ENCODE assay signal across 8 cellular contexts in the genomic region with DNA sequence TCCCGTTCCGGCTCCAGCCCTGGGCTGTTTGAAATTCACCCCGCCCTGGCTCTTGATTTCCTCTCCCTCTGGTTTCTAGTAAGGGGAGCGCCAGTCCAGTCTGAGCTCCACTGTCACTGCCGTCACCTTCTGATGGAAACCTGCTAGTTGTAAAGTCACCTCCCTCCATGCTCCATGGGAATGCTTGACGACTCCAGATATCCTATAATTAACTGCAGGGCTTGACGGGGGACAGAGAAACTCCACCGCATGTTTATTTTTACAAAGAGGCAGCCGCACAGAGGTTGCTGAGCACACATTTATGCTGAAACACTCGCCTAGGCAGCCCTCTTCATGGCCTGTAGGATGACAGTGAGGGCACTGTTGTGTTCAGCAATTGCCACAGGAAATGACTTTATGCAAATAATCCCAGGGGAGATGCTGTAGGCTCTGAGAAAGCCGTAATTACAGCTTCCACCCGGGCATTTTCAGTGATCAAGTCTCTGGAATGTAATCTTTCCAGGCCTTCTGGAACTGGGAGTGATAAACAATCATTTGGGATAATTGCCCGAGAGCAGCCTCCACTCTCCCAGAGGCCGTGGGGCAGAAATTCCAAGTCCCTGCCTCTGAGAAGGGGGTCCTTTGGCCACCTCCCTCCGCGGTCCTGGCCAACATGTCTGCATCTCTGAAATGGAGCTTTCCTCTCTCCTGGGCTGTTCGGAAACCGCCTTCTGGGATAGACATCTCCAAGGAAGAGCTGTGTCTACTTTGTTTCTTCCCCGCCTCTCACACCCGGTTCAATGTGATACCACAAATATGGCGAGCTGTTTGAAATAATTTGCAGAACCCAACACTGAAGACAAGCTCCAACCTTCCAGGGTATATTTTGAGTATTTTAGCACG.
DNase-seq lines count a peak whose midpoint lies in the region; ATAC-seq and TF ChIP-seq lines count a peak whose summit lies in the region.

No MANE protein-coding gene starts in this region.

- POLR2A ChIA-PET in Caco-2 (lab: Charles Lee) = no interaction called here
- POLR2A ChIA-PET in activated CD4-positive, alpha-beta T cell treated with anti-CD3 and anti-CD28 coated beads for 36 hours (lab: Charles Lee) = interaction anchor here (0.6 kb wide), 1 partner anchor 301 kb away, joined by 3 read pairs; the partner anchor contains the start of gene KLF6

- CTCF ChIA-PET in Caco-2 (lab: Charles Lee) = no interaction called here
- CTCF ChIA-PET in activated CD4-positive, alpha-beta T cell treated with anti-CD3 and anti-CD28 coated beads for 36 hours (lab: Charles Lee) = interaction anchor here (0.5 to 1.1 kb wide), 2 partner anchors 20 to 287 kb away, joined by 3 to 4 read pairs; no protein-coding TSS in a partner anchor

- peak overlapping the region; percentile 31 for H2AFZ ChIP-seq in smooth muscle cell (ENCODE audit: low read depth)

- no peaks in the 10 kb centered on the region for H3K27me3 Mint-ChIP-seq in Caco-2 (ENCODE audit: insufficient read depth, unreplicated experiment)
- no peaks in the 10 kb centered on the region for H3K27me3 Mint-ChIP-seq in activated CD4-positive, alpha-beta T cell treated with anti-CD3 and anti-CD28 coated beads for 36 hours

- no peak for TF ChIP-seq CTCF in Caco-2 (IDR thresholded peaks at IDR 0.05; ENCODE audit: insufficient read depth in 1 of 2, low read depth in 1 of 2, low read length in 1 of 2, severe bottlenecking in 1 of 2, unreplicated experiment in 1 of 2)
- no peak for TF ChIP-seq CTCF in epithelial cell of esophagus (IDR thresholded peaks at IDR 0.05; ENCODE audit: insufficient read depth, low read depth, low read length, missing control alignments)
- TF ChIP-seq CTCF in smooth muscle cell (IDR thresholded peaks at IDR 0.05; ENCODE audit: borderline replicate concordance, insufficient read depth, poor library complexity, severe bottlenecking) = no peak
- TF ChIP-seq CTCF in body of pancreas (IDR thresholded peaks at IDR 0.05) = no peak

- H3K36me3 Mint-ChIP-seq in Caco-2 (ENCODE audit: insufficient read depth, unreplicated experiment) = peaks cover 17% of the 10 kb centered on the region
- no peaks in the 10 kb centered on the region for H3K36me3 Mint-ChIP-seq in activated CD4-positive, alpha-beta T cell treated with anti-CD3 and anti-CD28 coated beads for 36 hours (ENCODE audit: low read depth)

- H3K4me1 Mint-ChIP-seq in Caco-2 (ENCODE audit: low read depth, unreplicated experiment) = peaks cover 39% of the 10 kb centered on the region
- H3K4me1 Mint-ChIP-seq in activated CD4-positive, alpha-beta T cell treated with anti-CD3 and anti-CD28 coated beads for 36 hours = peaks cover 34% of the 10 kb centered on the region

- no TSS peak for BruUV-seq in Caco-2 (replicated peaks; lab: Mats Ljungman, UMichigan)

- intact Hi-C loops in Caco-2 (cut with micrococcal nuclease; ENCODE audit: unreplicated experiment) = loop anchor here (10.0 kb wide), 2 partner anchors 260 to 300 kb away; partner anchors contain the start of gene KLF6
- intact Hi-C loops in activated CD4-positive, alpha-beta T cell treated with anti-CD3 and anti-CD28 coated beads for 36 hours (cut with DNase I, micrococcal nuclease) = no loop called here
- intact Hi-C loops in body of pancreas (cut with DNase I) = no loop called here

- H4K20me1 ChIP-seq in smooth muscle cell (ENCODE audit: low read depth) = no peaks in the 10 kb centered on the region

- peak overlapping the region; percentile 55 for H3K9ac ChIP-seq in smooth muscle cell (ENCODE audit: low read depth)

- 42% methylated on average over 22 of the region's 22 CpGs for WGBS in smooth muscle cell (ENCODE audit: low lambda C conversion rate)
- 55 to 60% methylated on average over 22 of the region's 22 CpGs for WGBS in body of pancreas, 2 donors

- peak overlapping the region; percentile 44 for H3K4me2 ChIP-seq in smooth muscle cell

- H3K4me1 ChIP-seq in Caco-2 (peaks cover 35% of the 10 kb centered on the region), smooth muscle cell (ENCODE audit: low read depth) (peaks cover 9% of the 10 kb centered on the region), body of pancreas (peaks cover 10% of the 10 kb centered on the region)

- ATAC-seq in GM19438 (IDR thresholded peaks at IDR 0.05; ENCODE audit: low read depth, unreplicated experiment) = peak; percentile 87
- ATAC-seq in HG03378 (IDR thresholded peaks at IDR 0.05; ENCODE audit: unreplicated experiment) = peak; percentile 83
- ATAC-seq in activated CD4-positive, alpha-beta T cell treated with anti-CD3 and anti-CD28 coated beads for 36 hours = no peak
- ATAC-seq in body of pancreas = no peak

- H3F3A ChIP-seq in smooth muscle cell (ENCODE audit: low read depth) = peaks cover 21% of the 10 kb centered on the region

- H3K9me3 Mint-ChIP-seq in Caco-2 (ENCODE audit: unreplicated experiment) = peaks cover 11% of the 10 kb centered on the region
- peaks cover 8% of the 10 kb centered on the region for H3K9me3 Mint-ChIP-seq in activated CD4-positive, alpha-beta T cell treated with anti-CD3 and anti-CD28 coated beads for 36 hours (ENCODE audit: low read depth)

- H3K27ac ChIP-seq in smooth muscle cell (ENCODE audit: low read depth) (peak overlapping the region; percentile 90), body of pancreas (no peak overlapping the region)

- DNase-seq in Caco-2 = no peak
- DNase-seq in epithelial cell of esophagus (ENCODE audit: low read depth) = peak; percentile 29
- no peak for DNase-seq in smooth muscle cell (lab: John Stamatoyannopoulos, UW; ENCODE audit: unreplicated experiment)
- no peak for DNase-seq in activated CD4-positive, alpha-beta T cell treated with anti-CD3 and anti-CD28 coated beads for 36 hours
- DNase-seq in body of pancreas = no peak
- no peak for DNase-seq in OCI-M2 (lab: John Stamatoyannopoulos, UW; ENCODE audit: unreplicated experiment)

- no peak overlapping the region for H3K4me3 ChIP-seq in Caco-2 (ENCODE audit: low read depth, low read length)
- H3K4me3 ChIP-seq in epithelial cell of esophagus (ENCODE audit: low read length) = no peak overlapping the region
- H3K4me3 ChIP-seq in smooth muscle cell = no peak overlapping the region
- H3K4me3 ChIP-seq in body of pancreas = no peak overlapping the region

- H3K27me3 ChIP-seq in Caco-2 (replicated peaks; ENCODE audit: control insufficient read depth, insufficient read depth, low read length) (no peaks in the 10 kb centered on the region), smooth muscle cell (ENCODE audit: low read depth) (no peaks in the 10 kb centered on the region), body of pancreas (no peaks in the 10 kb centered on the region)

- H3K4me3 Mint-ChIP-seq in Caco-2 (ENCODE audit: unreplicated experiment) = no peak overlapping the region
- H3K4me3 Mint-ChIP-seq in activated CD4-positive, alpha-beta T cell treated with anti-CD3 and anti-CD28 coated beads for 36 hours = no peak overlapping the region

- TF ChIP-seq POLR2A in body of pancreas (IDR thresholded peaks at IDR 0.05) = no peak

- H3K9me3 ChIP-seq in Caco-2 (no peaks in the 10 kb centered on the region), smooth muscle cell (replicated peaks; ENCODE audit: low read depth) (no peaks in the 10 kb centered on the region), body of pancreas (no peaks in the 10 kb centered on the region)

- H3K36me3 ChIP-seq in Caco-2 (ENCODE audit: control insufficient read depth, insufficient read depth, low read length) (no peaks in the 10 kb centered on the region), smooth muscle cell (ENCODE audit: low read depth) (no peaks in the 10 kb centered on the region), body of pancreas (replicated peaks in 1 of 2; ENCODE audit: insufficient read depth in 1 of 2, low read depth in 2 of 2) (no peaks in the 10 kb centered on the region)

- no peaks in the 10 kb centered on the region for H3K79me2 ChIP-seq in smooth muscle cell (ENCODE audit: low read depth)

- peak overlapping the region; percentile 92 for H3K27ac Mint-ChIP-seq in Caco-2 (ENCODE audit: unreplicated experiment)
- no peak overlapping the region for H3K27ac Mint-ChIP-seq in activated CD4-positive, alpha-beta T cell treated with anti-CD3 and anti-CD28 coated beads for 36 hours

Comparison
In these comparisons a context has a peak if more than half of its experiments do, and no peak if none do; other contexts are left out.
1. ATAC-seq: peak in GM19438 (single experiment) and HG03378 (single experiment); none in activated CD4-positive, alpha-beta T cell treated with anti-CD3 and anti-CD28 coated beads for 36 hours (single experiment) and body of pancreas (single experiment).